In the genomic region with DNA sequence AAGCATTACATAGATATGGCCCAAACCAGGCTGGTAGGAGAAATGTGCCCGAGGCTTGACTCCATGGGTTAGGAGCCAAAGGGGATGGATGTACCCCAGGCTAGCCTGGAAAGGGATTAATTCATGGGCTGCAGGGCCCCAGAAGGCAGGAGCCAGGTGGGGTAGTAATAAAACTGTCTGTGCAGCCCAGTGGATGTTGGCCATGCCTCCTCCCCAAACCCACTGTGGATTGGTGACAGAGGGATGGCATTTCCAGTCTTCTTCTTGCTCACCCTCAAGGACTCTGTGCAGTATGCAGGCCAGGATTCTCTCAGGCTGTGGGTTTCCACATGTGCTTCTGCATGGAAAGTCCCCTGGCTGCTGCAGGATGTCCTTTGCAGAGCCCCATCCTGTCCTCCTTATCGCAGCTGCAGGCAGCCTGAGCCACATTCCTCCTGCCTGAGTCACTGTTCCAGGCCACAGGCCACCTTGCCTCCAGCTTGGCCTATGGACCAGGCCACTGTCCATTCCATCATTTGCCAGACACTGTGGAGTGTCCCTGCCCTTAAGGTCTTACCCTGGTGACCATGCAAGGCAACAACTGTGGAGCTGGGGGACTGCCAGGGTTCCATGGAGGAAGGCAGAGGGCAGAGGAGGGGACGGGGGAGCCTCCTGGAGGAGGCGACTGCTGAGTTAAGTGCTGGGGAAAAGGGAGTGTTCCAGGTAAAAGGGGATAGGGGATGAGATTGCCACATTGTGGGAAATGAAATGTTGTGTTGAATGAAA, we compare ENCODE assay signal across 9 cellular contexts. TPM values are rescaled to one million over a fixed set of nuclear protein-coding genes. Genes with fewer than 3 reads are reported as not detected.
DNase-seq lines count a peak whose midpoint lies in the region; ATAC-seq and TF ChIP-seq lines count a peak whose summit lies in the region.
"Had no signal": no experiment of that assay in that cellular context is flagged by ENCODE, and none has a peak within 500 bp of the region (broad histone marks: within the 10 kb centered on the region; RNA-seq: fewer than 3 reads in every experiment).

No MANE protein-coding gene starts in this region.

- TF ChIP-seq EP300 in sigmoid colon (IDR thresholded peaks at IDR 0.05) = no peak

- peak; percentile 52 for DNase-seq in GM23248
- peak; percentile 87 for DNase-seq in fibroblast of villous mesenchyme (ENCODE audit: low read depth)
- peak; percentile 74 for DNase-seq in sigmoid colon
- DNase-seq in NCI-H82 treated with DMSO at 0.1 percent for 48 hours (lab: John Stamatoyannopoulos, UW; ENCODE audit: unreplicated experiment) = no peak

- no peak overlapping the region for H3K4me3 ChIP-seq in GM23248
- H3K4me3 ChIP-seq in fibroblast of villous mesenchyme (ENCODE audit: low read depth, low read length) = no peak overlapping the region
- no peak overlapping the region for H3K4me3 ChIP-seq in sigmoid colon
- H3K4me3 ChIP-seq: skin epidermis had no signal

- 71 to 74% methylated on average over 4 of the region's 4 CpGs for WGBS in GM23248 (ENCODE audit: low coverage in 1 of 2, low lambda C conversion rate in 2 of 2, missing lambda C conversion rate in 2 of 2), 2 experiments
- WGBS in sigmoid colon, 2 donors = 64 to 69% methylated on average over 4 of the region's 4 CpGs

- no peak overlapping the region for H3K9ac ChIP-seq in GM23248

- H3K79me2 ChIP-seq in GM23248 (ENCODE audit: insufficient read depth) = no peaks in the 10 kb centered on the region

- H3K4me2 ChIP-seq in GM23248 (ENCODE audit: unreplicated experiment) = no peak overlapping the region

- H3K27ac ChIP-seq in GM23248 (no peak overlapping the region), sigmoid colon (peak overlapping the region; percentile 59 to 70 (median 66))

- no peaks in the 10 kb centered on the region for H3F3A ChIP-seq in GM23248 (ENCODE audit: insufficient read depth)

- no peak for ATAC-seq in activated CD4-positive, CD25-positive, alpha-beta regulatory T cell treated with anti-CD3 and anti-CD28 coated beads, Interleukin-2, amount 50 U/mL, for 24 hours
- ATAC-seq in HG03097 (IDR thresholded peaks at IDR 0.05; ENCODE audit: low FRiP score, unreplicated experiment) (no peak), GM19397 (IDR thresholded peaks at IDR 0.05; ENCODE audit: unreplicated experiment) (no peak)

- no peak overlapping the region for H2AFZ ChIP-seq in GM23248

- H3K9me2 ChIP-seq in GM23248 (ENCODE audit: insufficient read depth) = no peaks in the 10 kb centered on the region

- no peak for TF ChIP-seq POLR2A in sigmoid colon (IDR thresholded peaks at IDR 0.05)

- in situ Hi-C loops in GM23248 (cut with MboI) = no loop called here

- no peaks in the 10 kb centered on the region for H3K36me3 ChIP-seq in GM23248 (ENCODE audit: low read depth)
- no peaks in the 10 kb centered on the region for H3K36me3 ChIP-seq in sigmoid colon

- H3K27me3 ChIP-seq in GM23248 (replicated peaks; ENCODE audit: insufficient read depth) (no peaks in the 10 kb centered on the region), sigmoid colon (no peaks in the 10 kb centered on the region)

- H3K9me3 ChIP-seq in GM23248 (ENCODE audit: low read depth) (no peaks in the 10 kb centered on the region), sigmoid colon (no peaks in the 10 kb centered on the region)

- H3K4me1 ChIP-seq in GM23248 (ENCODE audit: insufficient read depth) = peaks cover 18% of the 10 kb centered on the region
- H3K4me1 ChIP-seq in sigmoid colon = peaks cover 0 to 64% (median 36%) of the 10 kb centered on the region in 4 donors

- no peaks in the 10 kb centered on the region for H4K20me1 ChIP-seq in GM23248 (ENCODE audit: insufficient read depth)

- intact Hi-C loops in sigmoid colon (cut with DNase I) = loop anchor here (10.0 kb wide), 1 partner anchor 54 kb away; no protein-coding TSS in a partner anchor

- TF ChIP-seq CTCF in fibroblast of villous mesenchyme (IDR thresholded peaks at IDR 0.05; ENCODE audit: insufficient read depth, low read depth, low read length) (no peak), sigmoid colon (IDR thresholded peaks at IDR 0.05) (no peak)

TF ChIP-seq in PFSK-1, 5 proteins besides CTCF, POLR2A, EP300 and RAD21:
- TF ChIP-seq SIN3A (IDR thresholded peaks at IDR 0.05; ENCODE audit: borderline replicate concordance, insufficient read depth, low read length) = no peak
- TF ChIP-seq POLR2AphosphoS5 (IDR thresholded peaks at IDR 0.05; ENCODE audit: low read depth, low read length) = no peak
- TF ChIP-seq, protein P1, sequence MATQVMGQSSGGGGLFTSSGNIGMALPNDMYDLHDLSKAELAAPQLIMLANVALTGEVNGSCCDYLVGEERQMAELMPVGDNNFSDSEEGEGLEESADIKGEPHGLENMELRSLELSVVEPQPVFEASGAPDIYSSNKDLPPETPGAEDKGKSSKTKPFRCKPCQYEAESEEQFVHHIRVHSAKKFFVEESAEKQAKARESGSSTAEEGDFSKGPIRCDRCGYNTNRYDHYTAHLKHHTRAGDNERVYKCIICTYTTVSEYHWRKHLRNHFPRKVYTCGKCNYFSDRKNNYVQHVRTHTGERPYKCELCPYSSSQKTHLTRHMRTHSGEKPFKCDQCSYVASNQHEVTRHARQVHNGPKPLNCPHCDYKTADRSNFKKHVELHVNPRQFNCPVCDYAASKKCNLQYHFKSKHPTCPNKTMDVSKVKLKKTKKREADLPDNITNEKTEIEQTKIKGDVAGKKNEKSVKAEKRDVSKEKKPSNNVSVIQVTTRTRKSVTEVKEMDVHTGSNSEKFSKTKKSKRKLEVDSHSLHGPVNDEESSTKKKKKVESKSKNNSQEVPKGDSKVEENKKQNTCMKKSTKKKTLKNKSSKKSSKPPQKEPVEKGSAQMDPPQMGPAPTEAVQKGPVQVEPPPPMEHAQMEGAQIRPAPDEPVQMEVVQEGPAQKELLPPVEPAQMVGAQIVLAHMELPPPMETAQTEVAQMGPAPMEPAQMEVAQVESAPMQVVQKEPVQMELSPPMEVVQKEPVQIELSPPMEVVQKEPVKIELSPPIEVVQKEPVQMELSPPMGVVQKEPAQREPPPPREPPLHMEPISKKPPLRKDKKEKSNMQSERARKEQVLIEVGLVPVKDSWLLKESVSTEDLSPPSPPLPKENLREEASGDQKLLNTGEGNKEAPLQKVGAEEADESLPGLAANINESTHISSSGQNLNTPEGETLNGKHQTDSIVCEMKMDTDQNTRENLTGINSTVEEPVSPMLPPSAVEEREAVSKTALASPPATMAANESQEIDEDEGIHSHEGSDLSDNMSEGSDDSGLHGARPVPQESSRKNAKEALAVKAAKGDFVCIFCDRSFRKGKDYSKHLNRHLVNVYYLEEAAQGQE (IDR thresholded peaks at IDR 0.05; ENCODE audit: insufficient read depth in 1 of 2, low read depth in 2 of 2, low read length in 2 of 2) = 0 out of 4 replicates have a peak, but pooled peaks of 1 of the 2 experiments have one; percentile 13
- peak; percentile 67 for TF ChIP-seq FOXP2 (optimal IDR thresholded peaks at IDR 0.05; ENCODE audit: borderline replicate concordance, extremely low read depth, extremely low read length, insufficient read depth)
- no peak for TF ChIP-seq TAF1 (IDR thresholded peaks at IDR 0.05; ENCODE audit: borderline replicate concordance, insufficient read depth, low read length)
TF ChIP-seq in PFSK-1: peak in this region for 2.

RNA-seq across cellular contexts. Expression of a gene that starts 38.9 kb away (rescaled TPM):
- total RNA-seq in GM23248 (2014; rRNA removed; shearing (Covaris generic)) = 0.97 and 2.3 TPM in 2 replicates
- polyA plus RNA-seq in GM23248 (2016; fragmentation: Nextera tagmentation; extraction: Ambion mirVana) = 9.0 and 9.4 TPM in 2 replicates
- 15.0 TPM for polyA plus RNA-seq in PFSK-1 (2012; ENCODE audit: insufficient read length, low read depth)
- 4.8 and 5.6 TPM in 2 replicates for total RNA-seq in fibroblast of villous mesenchyme
- 10 to 100 TPM in 1 of 4 donors, 1 to 10 TPM in 3; 3.7 to 25.5 (median 5.2) TPM for total RNA-seq in sigmoid colon
- 10 to 100 TPM; 34.8 to 44.9 (median 36.3) TPM for polyA plus RNA-seq in sigmoid colon
